25 cellular contexts compared by ENCODE assay signal in the genomic region with DNA sequence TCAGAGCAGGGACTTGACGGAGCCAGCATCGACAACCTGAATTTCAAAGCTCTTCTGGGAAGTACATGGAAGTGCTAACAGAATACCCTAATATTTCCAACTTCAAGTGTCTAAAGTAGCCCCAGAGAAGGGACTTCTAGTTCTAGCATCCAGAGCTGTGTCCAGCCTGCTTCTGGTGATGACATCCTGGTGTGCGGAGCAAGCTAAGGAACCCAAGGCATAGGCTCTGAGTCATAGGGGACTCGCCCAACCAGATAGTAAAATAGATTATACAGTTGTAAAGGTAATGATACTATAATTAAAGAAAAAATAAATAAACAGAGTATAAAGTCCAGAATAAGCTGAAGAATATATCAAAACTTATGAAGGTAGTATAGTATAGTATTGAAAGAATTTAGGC.
DNase-seq lines count a peak whose midpoint lies in the region; ATAC-seq and TF ChIP-seq lines count a peak whose summit lies in the region.
"Had no signal": no experiment of that assay in that cellular context is flagged by ENCODE, and none has a peak within 500 bp of the region (broad histone marks: within the 10 kb centered on the region; RNA-seq: fewer than 3 reads in every experiment).

No MANE protein-coding gene starts in this region.

- no peak for DNase-seq in Calu3
- DNase-seq in LoVo (ENCODE audit: low spot score) = peak; percentile 88
- peak; percentile 65 for DNase-seq in colonic mucosa
- no peak for DNase-seq in SHP77 (lab: John Stamatoyannopoulos, UW)
- DNase-seq in NCI-H82 treated with DMSO at 0.1 percent for 48 hours (lab: John Stamatoyannopoulos, UW; ENCODE audit: unreplicated experiment) = no peak
- no peak for DNase-seq in activated CD8-positive, alpha-beta T cell treated with anti-CD3 and anti-CD28 coated beads for 36 hours
- DNase-seq: activated CD8-positive, alpha-beta memory T cell treated with anti-CD3 and anti-CD28 coated beads for 24 hours; central memory CD4-positive, alpha-beta T cell; DMS53; effector memory CD8-positive, alpha-beta T cell; hippocampal formation; kidney glomerular epithelial cell; midbrain; NCI-H1105 treated with DMSO at 0.1 percent for 48 hours; NCI-H526; SJCRH30; stimulated activated CD4-positive, alpha-beta T cell treated with anti-CD3 and anti-CD28 coated beads, Interleukin-15, amount 100 ng/mL, for 24 hours; stimulated activated naive CD4-positive, alpha-beta T cell; thyroid gland had no signal

- BruUV-seq in Calu3 (replicated peaks; lab: Mats Ljungman, UMichigan) = no TSS peak

- CTCF ChIA-PET in Calu3 (lab: Charles Lee) = no interaction called here
- CTCF ChIA-PET in activated CD8-positive, alpha-beta T cell treated with anti-CD3 and anti-CD28 coated beads for 36 hours (lab: Charles Lee) = interaction anchor here (3.9 kb wide), 1 partner anchor 153 kb away, joined by 11 read pairs; no protein-coding TSS in a partner anchor

- ATAC-seq in activated CD8-positive, alpha-beta T cell treated with anti-CD3 and anti-CD28 coated beads for 36 hours = no peak
- no peak for ATAC-seq in GM21447 (IDR thresholded peaks at IDR 0.05; ENCODE audit: unreplicated experiment)
- ATAC-seq: effector memory CD8-positive, alpha-beta T cell had no signal

- H3K4me1 ChIP-seq in colonic mucosa = no peaks in the 10 kb centered on the region
- H3K4me1 ChIP-seq in mesodermal cell (ENCODE audit: control insufficient read depth, insufficient read depth, low read length, poor library complexity, severe bottlenecking) = peaks cover 34% of the 10 kb centered on the region
- H3K4me1 ChIP-seq: SJCRH30 had no signal

- H3K27me3 Mint-ChIP-seq in Calu3 (ENCODE audit: unreplicated experiment) = no peaks in the 10 kb centered on the region
- H3K27me3 Mint-ChIP-seq in activated CD8-positive, alpha-beta T cell treated with anti-CD3 and anti-CD28 coated beads for 36 hours = peaks cover 12% of the 10 kb centered on the region

- WGBS in mesodermal cell (ENCODE audit: insufficient coverage in 2 of 2), 2 experiments = 93% methylated on average over 3 of the region's 4 CpGs; no CpG with 5 or more reads in 1 of the 2 experiments

- H3K27ac ChIP-seq in colonic mucosa = peak overlapping the region; percentile 77
- peak overlapping the region; percentile 93 for H3K27ac ChIP-seq in mesodermal cell (ENCODE audit: low read depth, low read length, severe bottlenecking)
- H3K27ac ChIP-seq: HL-60, KMS-11, SJCRH30, thyroid gland had no signal

- H3K4me1 Mint-ChIP-seq in Calu3 (ENCODE audit: low read depth, unreplicated experiment) = peaks cover 53% of the 10 kb centered on the region
- H3K4me1 Mint-ChIP-seq in activated CD8-positive, alpha-beta T cell treated with anti-CD3 and anti-CD28 coated beads for 36 hours (ENCODE audit: low read depth) = no peaks in the 10 kb centered on the region

- H3K9ac ChIP-seq in colonic mucosa (ENCODE audit: low read depth in 2 of 2, low read length in 2 of 2) = no peak overlapping the region
- H3K9ac ChIP-seq: KMS-11 had no signal

- H3K36me3 ChIP-seq in colonic mucosa = no peaks in the 10 kb centered on the region
- no peaks in the 10 kb centered on the region for H3K36me3 ChIP-seq in mesodermal cell (ENCODE audit: control insufficient read depth, insufficient read depth, low read length)
- H3K36me3 ChIP-seq: SJCRH30, thyroid gland had no signal

- H3K4me3 ChIP-seq in colonic mucosa = no peak overlapping the region
- no peak overlapping the region for H3K4me3 ChIP-seq in mesodermal cell (ENCODE audit: extremely low read depth, insufficient read depth, low read length, poor library complexity, severe bottlenecking)
- H3K4me3 ChIP-seq: SJCRH30, thyroid gland had no signal

- no peaks in the 10 kb centered on the region for H3K36me3 Mint-ChIP-seq in Calu3 (ENCODE audit: insufficient read depth, unreplicated experiment)
- H3K36me3 Mint-ChIP-seq in activated CD8-positive, alpha-beta T cell treated with anti-CD3 and anti-CD28 coated beads for 36 hours (ENCODE audit: low read depth) = no peaks in the 10 kb centered on the region

- peak overlapping the region; percentile 14 for H3K27ac Mint-ChIP-seq in Calu3 (ENCODE audit: unreplicated experiment)
- H3K27ac Mint-ChIP-seq in activated CD8-positive, alpha-beta T cell treated with anti-CD3 and anti-CD28 coated beads for 36 hours = no peak overlapping the region
- H3K27ac Mint-ChIP-seq: activated T-helper 1 cell treated with anti-CD3 and anti-CD28 coated beads, Interleukin-12 subunit alpha, Interleukin-12 subunit beta, Interleukin-2, Interleukin-4 antibody, amounts not matched to agents 30 ng/mL and 10 ng/mL and 1 ng/mL, durations not matched to agents 14 hours and 24 hours and 36 hours; effector memory CD8-positive, alpha-beta T cell; T-helper 2 cell treated with Interferon-gamma antibody and Interleukin-4, amounts not matched to agents 5 μg/mL and 100 μg/mL, for 36 hours had no signal

- TF ChIP-seq CTCF in Calu3 (IDR thresholded peaks at IDR 0.05; ENCODE audit: unreplicated experiment) (no peak), colonic mucosa (IDR thresholded peaks at IDR 0.05) (no peak)
- TF ChIP-seq CTCF in activated CD8-positive, alpha-beta T cell treated with anti-CD3 and anti-CD28 coated beads for 36 hours (IDR thresholded peaks at IDR 0.05) = no peak

- H3K9me3 ChIP-seq in colonic mucosa = no peaks in the 10 kb centered on the region
- no peaks in the 10 kb centered on the region for H3K9me3 ChIP-seq in mesodermal cell (ENCODE audit: control insufficient read depth, low read length)
- H3K9me3 ChIP-seq: SJCRH30, thyroid gland had no signal

- intact Hi-C loops in Calu3 (cut with micrococcal nuclease; ENCODE audit: unreplicated experiment) (loop anchor here (10.0 kb wide), 1 partner anchor 118 kb away; no protein-coding TSS in a partner anchor), colonic mucosa (cut with DNase I) (loop anchor here (10.0 kb wide), 1 partner anchor 62 kb away; no protein-coding TSS in a partner anchor)
- intact Hi-C loops in activated CD8-positive, alpha-beta T cell treated with anti-CD3 and anti-CD28 coated beads for 36 hours (cut with micrococcal nuclease) = loop anchor here (10.0 kb wide), 1 partner anchor 152 kb away; no protein-coding TSS in a partner anchor

- H3K4me3 Mint-ChIP-seq in Calu3 (ENCODE audit: low read depth, unreplicated experiment) = no peak overlapping the region
- H3K4me3 Mint-ChIP-seq in activated CD8-positive, alpha-beta T cell treated with anti-CD3 and anti-CD28 coated beads for 36 hours = no peak overlapping the region
- H3K4me3 Mint-ChIP-seq: activated T-helper 1 cell treated with anti-CD3 and anti-CD28 coated beads, Interleukin-12 subunit alpha, Interleukin-12 subunit beta, Interleukin-2, Interleukin-4 antibody, amounts not matched to agents 30 ng/mL and 10 ng/mL and 1 ng/mL, durations not matched to agents 14 hours and 24 hours and 36 hours; effector memory CD8-positive, alpha-beta T cell; T-helper 2 cell treated with Interferon-gamma antibody and Interleukin-4, amounts not matched to agents 5 μg/mL and 100 μg/mL, for 36 hours had no signal

- POLR2A ChIA-PET in activated CD8-positive, alpha-beta T cell treated with anti-CD3 and anti-CD28 coated beads for 36 hours (lab: Charles Lee) = no interaction called here

- peaks cover 4% of the 10 kb centered on the region for H3K9me3 Mint-ChIP-seq in Calu3 (ENCODE audit: low read depth, unreplicated experiment)
- H3K9me3 Mint-ChIP-seq in activated CD8-positive, alpha-beta T cell treated with anti-CD3 and anti-CD28 coated beads for 36 hours = no peaks in the 10 kb centered on the region
- H3K9me3 Mint-ChIP-seq: activated T-helper 1 cell treated with anti-CD3 and anti-CD28 coated beads, Interleukin-12 subunit alpha, Interleukin-12 subunit beta, Interleukin-2, Interleukin-4 antibody, amounts not matched to agents 30 ng/mL and 10 ng/mL and 1 ng/mL, durations not matched to agents 14 hours and 24 hours and 36 hours; effector memory CD8-positive, alpha-beta T cell; T-helper 2 cell treated with Interferon-gamma antibody and Interleukin-4, amounts not matched to agents 5 μg/mL and 100 μg/mL, for 36 hours had no signal

- no peaks in the 10 kb centered on the region for H3K27me3 ChIP-seq in colonic mucosa
- H3K27me3 ChIP-seq: SJCRH30, thyroid gland had no signal

Comparison
In these comparisons a context has a peak if more than half of its experiments do, and no peak if none do; other contexts are left out.
1. DNase-seq: peak in LoVo (single experiment) and colonic mucosa (single experiment); none in Calu3 (single experiment), SHP77 (0 of 2), NCI-H82 treated with DMSO at 0.1 percent for 48 hours (single experiment) and activated CD8-positive, alpha-beta T cell treated with anti-CD3 and anti-CD28 coated beads for 36 hours (single experiment).